Comparison of ENCODE assay signal across 8 cellular contexts in genomic region chr15:63288778-63289378, GRCh38. TPM values are rescaled to one million over a fixed set of nuclear protein-coding genes. Genes with fewer than 3 reads are reported as not detected.
DNase-seq lines count a peak whose midpoint lies in the region; ATAC-seq, FAIRE-seq and TF ChIP-seq lines count a peak whose summit lies in the region.

No MANE protein-coding gene starts in this region.

- no peak overlapping the region for H3K4me2 ChIP-seq in K562 (ENCODE audit: insufficient read depth, low read length)

- H3K9me3 ChIP-seq in K562 (replicated peaks; ENCODE audit: control insufficient read depth, insufficient read depth, low read depth, low read length) (no peaks in the 10 kb centered on the region), thyroid gland (no peaks in the 10 kb centered on the region)

- TF ChIP-seq CTCF in GM20000 (IDR thresholded peaks at IDR 0.05; ENCODE audit: extremely low read depth, missing control alignments) (peak; percentile 15), K562 (IDR thresholded peaks at IDR 0.05 in 2 of 3, conservative IDR thresholded peaks at IDR 0.05 in 1 of 3; ENCODE audit: insufficient read depth in 2 of 3, low read depth in 1 of 3, low read length in 3 of 3) (peak; percentile 53 to 94 (median 68); a peak in 5 of 6 replicates), thyroid gland (IDR thresholded peaks at IDR 0.05) (peak in 5 of 6 experiments; percentile 40 to 83 (median 68))

- H2AFZ ChIP-seq in K562 (ENCODE audit: low read depth, low read length): peak overlapping the region; percentile 43; the same call in 1 of the 2 replicates

- no peak for TF ChIP-seq EP300 in K562 (IDR thresholded peaks at IDR 0.05; ENCODE audit: low read length)

- H3K36me3 ChIP-seq in K562 (ENCODE audit: control insufficient read depth, insufficient read depth, low read length) (peaks cover 3% of the 10 kb centered on the region; the same call in 1 of the 3 replicates), thyroid gland (peaks cover 5 to 6% of the 10 kb centered on the region in 2 donors)

- H3K27ac ChIP-seq in K562 (ENCODE audit: extremely low read depth, low read depth, low read length) (no peak overlapping the region), thyroid gland (no peak overlapping the region)

- H3K9me1 ChIP-seq in K562 (ENCODE audit: control insufficient read depth, insufficient read depth, low read length): no peaks in the 10 kb centered on the region

- no peaks in the 10 kb centered on the region for H3K27me3 ChIP-seq in K562 (ENCODE audit: control insufficient read depth in 2 of 2, insufficient read depth in 2 of 2, low read length in 2 of 2)
- H3K27me3 ChIP-seq in thyroid gland: no peaks in the 10 kb centered on the region

- no peaks in the 10 kb centered on the region for H3K79me2 ChIP-seq in K562 (ENCODE audit: control insufficient read depth, insufficient read depth, low read length)

- TF ChIP-seq POLR2A in K562 (conservative IDR thresholded peaks at IDR 0.05): no peak
- no peak for TF ChIP-seq POLR2A in thyroid gland (IDR thresholded peaks at IDR 0.05)

- H3K4me1 ChIP-seq in K562 (replicated peaks in 1 of 2; ENCODE audit: control insufficient read depth in 2 of 2, insufficient read depth in 2 of 2, low read length in 2 of 2) (peaks cover 4 to 16% of the 10 kb centered on the region in 2 experiments; a peak in 4 of 5 replicates), thyroid gland (peaks cover 0 to 6% of the 10 kb centered on the region in 2 donors)

- H4K20me1 ChIP-seq in K562 (replicated peaks; ENCODE audit: control insufficient read depth, insufficient read depth, low read length): no peaks in the 10 kb centered on the region

- no peak overlapping the region for H3K9ac ChIP-seq in K562 (ENCODE audit: insufficient read depth in 1 of 2, low read depth in 2 of 2, low read length in 2 of 2)

- FAIRE-seq in K562 (lab: Jason Lieb, UNC) (peak; percentile 75), islet of Langerhans (lab: Jason Lieb, UNC) (peak; percentile 96)

- H3K4me3 ChIP-seq in K562 (no peak overlapping the region), thyroid gland (replicated peaks in 1 of 3) (no peak overlapping the region)

- peak; percentile 59 to 68 for DNase-seq in AML-193 (lab: John Stamatoyannopoulos, UW)
- DNase-seq in GM20000 (ENCODE audit: low spot score): peak; percentile 65
- peak; percentile 45 for DNase-seq in NCI-H460 (ENCODE audit: extremely low read depth, low read depth)
- peak; percentile 29 to 69 (median 53) for DNase-seq in K562 (ENCODE audit: extremely low read depth in 1 of 4, low spot score in 3 of 4)
- no peak for DNase-seq in thyroid gland
- DNase-seq in ureter (ENCODE audit: low spot score): no peak
- no peak for DNase-seq in activated naive CD4-positive, alpha-beta T cell treated with Interleukin-2 at 50 U/mL for 16 hours

- peak; percentile 98 for TF ChIP-seq RAD21 in K562 (CRISPR knock-in tag; conservative IDR thresholded peaks at IDR 0.05 in 1 of 2, IDR thresholded peaks at IDR 0.05 in 1 of 2)

- in situ Hi-C loops in K562 (cut with MboI): loop anchor here (25.0 kb wide), 1 partner anchor 773 kb away; no protein-coding TSS in a partner anchor

- WGBS in K562 (ENCODE audit: insufficient coverage, low coverage, missing lambda C conversion rate): 0% methylated on average over 4 of the region's 4 CpGs
- WGBS in thyroid gland, 2 donors: 1 to 3% methylated on average over 4 of the region's 4 CpGs

- CTCF ChIA-PET in K562 (lab: Yijun Ruan, JAX; ENCODE audit: low intra/inter-chr PET ratio): interaction anchor here (0.8 to 4.5 kb wide), 6 partner anchors 113 to 1392 kb away, joined by 3 to 35 read pairs (median 4); no protein-coding TSS in a partner anchor

- peak; percentile 77 for ATAC-seq in K562

- intact Hi-C loops in K562 (cut with micrococcal nuclease): loop anchor here (1.0 to 10.0 kb wide), 5 partner anchors 113 to 778 kb away; no protein-coding TSS in a partner anchor
- intact Hi-C loops in thyroid gland (cut with DNase I): no loop called here

- POLR2A ChIA-PET in K562 (lab: Yijun Ruan, JAX): interaction anchor here (1.0 to 1.1 kb wide), 2 partner anchors 10 to 124 kb away, joined by 3 read pairs; no protein-coding TSS in a partner anchor

- no TSS peak for BruUV-seq in K562 (replicated peaks; lab: Mats Ljungman, UMichigan)

TF ChIP-seq in K562, 482 proteins besides CTCF, POLR2A, EP300 and RAD21 (continues in another document):
- TF ChIP-seq, protein P1, sequence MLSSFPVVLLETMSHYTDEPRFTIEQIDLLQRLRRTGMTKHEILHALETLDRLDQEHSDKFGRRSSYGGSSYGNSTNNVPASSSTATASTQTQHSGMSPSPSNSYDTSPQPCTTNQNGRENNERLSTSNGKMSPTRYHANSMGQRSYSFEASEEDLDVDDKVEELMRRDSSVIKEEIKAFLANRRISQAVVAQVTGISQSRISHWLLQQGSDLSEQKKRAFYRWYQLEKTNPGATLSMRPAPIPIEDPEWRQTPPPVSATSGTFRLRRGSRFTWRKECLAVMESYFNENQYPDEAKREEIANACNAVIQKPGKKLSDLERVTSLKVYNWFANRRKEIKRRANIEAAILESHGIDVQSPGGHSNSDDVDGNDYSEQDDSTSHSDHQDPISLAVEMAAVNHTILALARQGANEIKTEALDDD (IDR thresholded peaks at IDR 0.05): no peak
- TF ChIP-seq, protein P2, sequence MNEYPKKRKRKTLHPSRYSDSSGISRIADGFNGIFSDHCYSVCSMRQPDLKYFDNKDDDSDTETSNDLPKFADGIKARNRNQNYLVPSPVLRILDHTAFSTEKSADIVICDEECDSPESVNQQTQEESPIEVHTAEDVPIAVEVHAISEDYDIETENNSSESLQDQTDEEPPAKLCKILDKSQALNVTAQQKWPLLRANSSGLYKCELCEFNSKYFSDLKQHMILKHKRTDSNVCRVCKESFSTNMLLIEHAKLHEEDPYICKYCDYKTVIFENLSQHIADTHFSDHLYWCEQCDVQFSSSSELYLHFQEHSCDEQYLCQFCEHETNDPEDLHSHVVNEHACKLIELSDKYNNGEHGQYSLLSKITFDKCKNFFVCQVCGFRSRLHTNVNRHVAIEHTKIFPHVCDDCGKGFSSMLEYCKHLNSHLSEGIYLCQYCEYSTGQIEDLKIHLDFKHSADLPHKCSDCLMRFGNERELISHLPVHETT (CRISPR knock-in tag; conservative IDR thresholded peaks at IDR 0.05 in 1 of 2, IDR thresholded peaks at IDR 0.05 in 1 of 2): 0 out of 4 replicates have a peak, but pooled peaks of 1 of the 2 experiments have one; percentile 31
- no peak for TF ChIP-seq NR3C1 (CRISPR knock-in tag; IDR thresholded peaks at IDR 0.05)
- TF ChIP-seq SMC3 (conservative IDR thresholded peaks at IDR 0.05; ENCODE audit: insufficient read depth, low read depth, low read length): peak; percentile 76
- peak; percentile 41; the same call in 1 of the 2 replicates for TF ChIP-seq ZNF592 (IDR thresholded peaks at IDR 0.05)
- peak; percentile 30 for TF ChIP-seq FOSL1 (tag; conservative IDR thresholded peaks at IDR 0.05)
- TF ChIP-seq MTA1 (IDR thresholded peaks at IDR 0.05; ENCODE audit: borderline replicate concordance): no peak

RNA-seq across cellular contexts. Expression of gene APH1B, which starts 11.5 kb away (rescaled TPM):
- total RNA-seq in NCI-H460 (2014; rRNA removed; shearing (Covaris generic)): 6.6 and 8.2 TPM in 2 replicates
- polyA plus RNA-seq in NCI-H460 (2014; cell fraction: nucleus; rRNA removed): 4.2 and 12.2 TPM in 2 replicates
- 10.5 and 13.7 TPM in 2 replicates for total RNA-seq in K562 (2011; cell fraction: chromatin; rRNA removed; ENCODE audit: low replicate concordance)
- 7.7 and 8.8 TPM in 2 replicates for total RNA-seq in K562 (2011; cell fraction: nucleolus; rRNA removed)
- total RNA-seq in K562 (2011; cell fraction: nucleoplasm; rRNA removed): 13.9 and 14.7 TPM in 2 replicates
- 4.9 and 5.1 TPM in 2 replicates for total RNA-seq in K562 (2014; rRNA removed)
- total RNA-seq in K562 (2014; rRNA removed; fragmentation: Illumina TruSeq; extraction: Trizol): 9.0 and 9.1 TPM in 2 replicates
- total RNA-seq in K562 (2015; rRNA removed; fragmentation: Illumina TruSeq; extraction: Trizol): 8.9 and 9.6 TPM in 2 replicates
- total RNA-seq in K562 (2021): 9.7 and 10.6 TPM in 2 replicates
- 4.8 and 7.0 TPM in 2 replicates for polyA plus RNA-seq in K562 (2011; rRNA removed)
- polyA plus RNA-seq in K562 (2011; cell fraction: cytosol; rRNA removed): 3.0 and 3.2 TPM in 2 replicates
- polyA plus RNA-seq in K562 (2011; cell fraction: nucleus; rRNA removed): 7.9 and 9.8 TPM in 2 replicates
- polyA plus RNA-seq in K562 (2012): 9.1 and 10.8 TPM in 2 replicates
- polyA plus RNA-seq in K562 (2014; fragmentation: Illumina TruSeq; extraction: Trizol): 6.1 and 6.9 TPM in 2 replicates
- 1 to 10 TPM; 7.0 to 8.7 TPM for polyA plus RNA-seq in K562 (2014; fragmentation: Nextera tagmentation; extraction: Ambion mirVana)
- 6.8 and 7.3 TPM in 2 replicates for polyA plus RNA-seq in K562 (2014; rRNA removed)
- 4.6 and 6.9 TPM in 2 replicates for polyA minus RNA-seq in K562 (2011; rRNA and poly(A)+ RNA removed)
- 3.6 and 8.8 TPM in 2 replicates for polyA minus RNA-seq in K562 (2011; cell fraction: cytosol; rRNA and poly(A)+ RNA removed)
- polyA minus RNA-seq in K562 (2011; cell fraction: nucleus; rRNA and poly(A)+ RNA removed): 5.0 and 5.1 TPM in 2 replicates
- total RNA-seq in thyroid gland: 10 to 100 TPM; 22.9 to 35.3 (median 27.8) TPM
- total RNA-seq in ureter: 28.4 TPM

Comparison
In these comparisons a context has a peak if more than half of its experiments do, and no peak if none do; other contexts are left out.
1. DNase-seq: peak in AML-193 (2 of 2), GM20000 (single experiment), NCI-H460 (single experiment) and K562 (4 of 4); none in thyroid gland (0 of 2), ureter (single experiment) and activated naive CD4-positive, alpha-beta T cell treated with Interleukin-2 at 50 U/mL for 16 hours (single experiment).
2. CTCF ChIP-seq: peak in every context shown above with its lines; median percentile 68 in K562; 68 in thyroid gland; 15 in GM20000.